ENCODE assay signal across 7 cellular contexts in the genomic region with DNA sequence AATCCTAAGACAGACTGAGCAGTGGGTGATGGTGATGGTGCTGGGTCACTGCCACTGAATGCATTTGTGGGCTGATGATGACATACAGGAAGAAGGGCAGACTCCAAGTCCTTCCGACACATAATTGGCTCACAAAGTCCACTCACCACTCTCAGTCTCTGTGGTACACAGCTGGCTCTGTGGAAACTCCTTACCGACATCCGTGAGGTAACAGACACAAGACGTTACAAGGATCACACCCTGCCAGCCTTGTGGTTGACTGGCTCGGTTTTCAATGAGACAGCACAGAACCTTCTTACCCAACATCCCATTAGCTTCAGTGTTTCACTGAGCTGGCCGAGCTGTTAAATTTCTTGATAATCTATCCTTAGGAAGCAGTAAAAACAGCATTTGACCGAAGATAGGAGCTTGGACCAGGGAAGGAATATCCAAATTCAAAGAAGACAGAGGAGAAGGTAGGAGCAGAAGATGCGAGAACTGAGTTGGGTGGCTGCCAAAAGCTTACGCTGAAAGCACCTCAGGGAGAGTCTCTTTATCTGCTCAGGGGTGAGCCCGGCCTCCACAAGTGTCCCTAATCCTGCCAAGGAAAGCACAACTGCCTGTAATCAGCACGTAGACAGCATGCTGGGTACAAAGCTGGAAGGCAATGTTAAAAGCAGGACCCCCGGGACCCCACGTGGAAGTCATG. TPM values are rescaled to one million over a fixed set of nuclear protein-coding genes. Genes with fewer than 3 reads are reported as not detected.
DNase-seq lines count a peak whose midpoint lies in the region; ATAC-seq, FAIRE-seq and TF ChIP-seq lines count a peak whose summit lies in the region.

No MANE protein-coding gene starts in this region.

- peaks cover 25% of the 10 kb centered on the region for H3K4me1 Mint-ChIP-seq in activated B cell treated with CpG ODN at 0.5 μM for 24 hours
- peaks cover 3 to 7% of the 10 kb centered on the region in 2 experiments for H3K4me1 Mint-ChIP-seq in H9

- intact Hi-C loops in activated B cell treated with CpG ODN at 0.5 μM for 24 hours (cut with micrococcal nuclease): no loop called here
- intact Hi-C loops in pancreas (cut with DNase I): no loop called here

- H2BK12ac ChIP-seq in H9 (ENCODE audit: insufficient read length, low read depth, low read length): no peak overlapping the region

- CTCF ChIA-PET in activated B cell treated with CpG ODN at 0.5 μM for 24 hours (lab: Charles Lee): interaction anchor here (0.9 to 1.3 kb wide), 4 partner anchors 8 to 158 kb away, joined by 3 read pairs; no protein-coding TSS in a partner anchor

- no peaks in the 10 kb centered on the region for H3K79me1 ChIP-seq in H9 (ENCODE audit: insufficient read depth, low read depth, low read length, poor library complexity, severe bottlenecking)

- H4K91ac ChIP-seq in H9 (ENCODE audit: insufficient read length, low read depth, low read length): no peak overlapping the region

- H3K4me3 ChIP-seq in pancreas: no peak overlapping the region

- peak; percentile 97 to 99 for DNase-seq in Kasumi-1 (lab: John Stamatoyannopoulos, UW)
- no peak for DNase-seq in activated B cell treated with CpG ODN at 0.5 μM for 24 hours
- peak; percentile 30 for DNase-seq in epidermal melanocyte (ENCODE audit: insufficient read length, low spot score)
- DNase-seq in pancreas: no peak
- no peak for DNase-seq in H9
- DNase-seq in NCI-H446 treated with DMSO at 0.1 percent for 48 hours (lab: John Stamatoyannopoulos, UW): no peak

- no peak overlapping the region for H3K4me2 ChIP-seq in H9 (ENCODE audit: insufficient read depth, insufficient read length, low read length)

- H3K14ac ChIP-seq in H9 (ENCODE audit: insufficient read depth, low read length): no peak overlapping the region

- H3K27ac ChIP-seq in pancreas (peak overlapping the region in 2 of 4 donors; percentile 12 to 50), H9 (ENCODE audit: insufficient read length, low read depth, low read length) (no peak overlapping the region)

- no peak overlapping the region for H2BK15ac ChIP-seq in H9 (ENCODE audit: low read depth, low read length)

- H3K27me3 Mint-ChIP-seq in activated B cell treated with CpG ODN at 0.5 μM for 24 hours (no peaks in the 10 kb centered on the region), H9 (ENCODE audit: low read depth) (no peaks in the 10 kb centered on the region)

- no peak overlapping the region for H3K18ac ChIP-seq in H9 (ENCODE audit: insufficient read length, low read depth, low read length)

- H2BK20ac ChIP-seq in H9 (ENCODE audit: low read depth, low read length, poor library complexity, severe bottlenecking): no peak overlapping the region

- no peak overlapping the region for H2AK5ac ChIP-seq in H9 (ENCODE audit: insufficient read length, low read length)

- H3K23ac ChIP-seq in H9 (ENCODE audit: insufficient read length, low read depth, low read length): no peak overlapping the region

- H3K4me3 Mint-ChIP-seq in activated B cell treated with CpG ODN at 0.5 μM for 24 hours (no peak overlapping the region), H9 (no peak overlapping the region; a peak in 1 of 5 replicates)

- no peak overlapping the region for H3K9ac ChIP-seq in H9 (ENCODE audit: extremely low read depth, insufficient read length, low read length)

- H3K56ac ChIP-seq in H9 (ENCODE audit: insufficient read length, low read depth, low read length): no peak overlapping the region

- H2BK120ac ChIP-seq in H9 (ENCODE audit: low read depth, low read length, poor library complexity, severe bottlenecking): no peak overlapping the region

- no peak for TF ChIP-seq CTCF in activated B cell treated with CpG ODN at 0.5 μM for 24 hours (IDR thresholded peaks at IDR 0.05)
- no peak for TF ChIP-seq CTCF in pancreas (IDR thresholded peaks at IDR 0.05)
- no peak for TF ChIP-seq CTCF in H9 (conservative IDR thresholded peaks at IDR 0.05)

- no peak overlapping the region for H2BK5ac ChIP-seq in H9 (ENCODE audit: insufficient read length, low read length)

- H3K27ac Mint-ChIP-seq in activated B cell treated with CpG ODN at 0.5 μM for 24 hours: peak overlapping the region; percentile 71
- H3K27ac Mint-ChIP-seq in H9: peak overlapping the region in 1 of 3 experiments; percentile 62; a peak in 1 of 7 replicates

- H4K5ac ChIP-seq in H9 (ENCODE audit: insufficient read length, low read depth, low read length): no peak overlapping the region

- 73 to 81% methylated on average over 13 of the region's 13 CpGs for WGBS in pancreas, 2 donors
- no CpG with 5 or more reads among the region's 13 CpGs for WGBS in H9 (ENCODE audit: extremely low coverage, insufficient read length, low lambda C conversion rate)

- H3K9me3 Mint-ChIP-seq in activated B cell treated with CpG ODN at 0.5 μM for 24 hours: no peaks in the 10 kb centered on the region
- no peaks in the 10 kb centered on the region for H3K9me3 Mint-ChIP-seq in H9

- H3K36me3 ChIP-seq in pancreas: peaks cover 11 to 64% (median 36%) of the 10 kb centered on the region in 3 donors

- H3K79me2 ChIP-seq in H9 (ENCODE audit: insufficient read depth, low read length): no peaks in the 10 kb centered on the region

- H3K36me3 Mint-ChIP-seq in activated B cell treated with CpG ODN at 0.5 μM for 24 hours (ENCODE audit: low read depth) (peaks cover 77% of the 10 kb centered on the region), H9 (ENCODE audit: insufficient read depth in 1 of 3, low read depth in 3 of 3) (peaks cover 18 to 57% (median 57%) of the 10 kb centered on the region in 3 experiments; a peak in 6 of 7 replicates)

- no peaks in the 10 kb centered on the region for H3K27me3 ChIP-seq in pancreas
- no peaks in the 10 kb centered on the region for H3K27me3 ChIP-seq in H9 (ENCODE audit: insufficient read depth, low read length)

- peak; percentile 43 for ATAC-seq in activated B cell treated with CpG ODN at 0.5 μM for 24 hours (ENCODE audit: low read depth)
- peak in 3 of 4 donors; percentile 34 to 76 (median 37) for ATAC-seq in pancreas
- ATAC-seq in HG03097 (IDR thresholded peaks at IDR 0.05; ENCODE audit: low FRiP score, unreplicated experiment): no peak

- POLR2A ChIA-PET in activated B cell treated with CpG ODN at 0.5 μM for 24 hours (lab: Charles Lee): interaction anchor here (6.8 kb wide), 1 partner anchor 11 kb away, joined by 33 read pairs; a partner anchor contains a TSS

- H3K9me3 ChIP-seq in pancreas: no peaks in the 10 kb centered on the region
- no peaks in the 10 kb centered on the region for H3K9me3 ChIP-seq in H9 (ENCODE audit: control insufficient read depth, low read depth, low read length)

- no peak overlapping the region for H3T11ph ChIP-seq in H9 (ENCODE audit: low read length)

- H2AFZ ChIP-seq in H9 (ENCODE audit: low read length): no peak overlapping the region

- peaks cover 4 to 10% (median 6%) of the 10 kb centered on the region in 3 donors for H3K4me1 ChIP-seq in pancreas
- no peaks in the 10 kb centered on the region for H3K4me1 ChIP-seq in H9 (ENCODE audit: insufficient read depth, low read length)

- H4K8ac ChIP-seq in H9 (replicated peaks; ENCODE audit: insufficient read length, low read depth, low read length): no peak overlapping the region

- no peaks in the 10 kb centered on the region for H3K23me2 ChIP-seq in H9 (ENCODE audit: insufficient read length, low read depth, low read length, poor library complexity, severe bottlenecking)

- FAIRE-seq in pancreas (lab: Jason Lieb, UNC): no peak

- H3K4ac ChIP-seq in H9 (ENCODE audit: low read depth, low read length): no peak overlapping the region

- H4K20me1 ChIP-seq in H9 (ENCODE audit: control insufficient read depth, insufficient read depth, insufficient read length): no peaks in the 10 kb centered on the region

RNA-seq across cellular contexts. Expression of a gene that starts 5.5 kb away (rescaled TPM):
- total RNA-seq in activated B cell treated with CpG ODN at 0.5 μM for 24 hours (13.5 and 13.8 TPM in 2 replicates), pancreas (100 to 1,000 TPM in 1 of 6 donors, 10 to 100 TPM in 5; 32.0 to 102 (median 43.7) TPM), H9 (2021) (28.2 TPM in 2 replicates)
- 100 to 1,000 TPM in 1 of 2 donors, 10 to 100 TPM in 1; 38.9 to 137 TPM for polyA plus RNA-seq in pancreas

RNA-seq across cellular contexts. Expression of a gene that starts 10.1 kb away (rescaled TPM):
- total RNA-seq in activated B cell treated with CpG ODN at 0.5 μM for 24 hours: 32.7 and 33.1 TPM in 2 replicates
- 10 to 100 TPM; 12.4 to 18.2 (median 15.1) TPM for total RNA-seq in pancreas
- polyA plus RNA-seq in pancreas: 10 to 100 TPM; 30.3 to 54.0 TPM
- total RNA-seq in H9 (2021): 26.3 and 28.9 TPM in 2 replicates

RNA-seq across cellular contexts. Expression of a gene that starts 10.3 kb away (rescaled TPM):
- total RNA-seq in activated B cell treated with CpG ODN at 0.5 μM for 24 hours (52.3 and 56.0 TPM in 2 replicates), pancreas (10 to 100 TPM; 14.4 to 23.4 (median 19.9) TPM), H9 (2021) (25.6 and 29.9 TPM in 2 replicates)
- polyA plus RNA-seq in pancreas: 10 to 100 TPM; 23.2 to 34.1 TPM

RNA-seq across cellular contexts. Expression of a gene that starts 20.8 kb away (rescaled TPM):
- total RNA-seq in activated B cell treated with CpG ODN at 0.5 μM for 24 hours: 335 and 367 TPM in 2 replicates
- total RNA-seq in pancreas: 10 to 100 TPM; 41.6 to 87.0 (median 62.1) TPM
- 100 to 1,000 TPM in 1 of 2 donors, 10 to 100 TPM in 1; 74.5 to 144 TPM for polyA plus RNA-seq in pancreas
- total RNA-seq in H9 (2021): 578 and 591 TPM in 2 replicates

RNA-seq across cellular contexts. Expression of a gene that starts 21.6 kb away (rescaled TPM):
- total RNA-seq in activated B cell treated with CpG ODN at 0.5 μM for 24 hours (17.9 and 20.8 TPM in 2 replicates), pancreas (10 to 100 TPM in 3 of 6 donors, 1 to 10 TPM in 3; 8.3 to 14.6 (median 10.1) TPM), H9 (2021) (19.9 and 21.8 TPM in 2 replicates)
- 10 to 100 TPM in 1 of 2 donors, 1 to 10 TPM in 1; 5.9 to 13.4 TPM for polyA plus RNA-seq in pancreas

Comparison
In these comparisons a context has a peak if more than half of its experiments do, and no peak if none do; other contexts are left out.
1. DNase-seq: peak in Kasumi-1 (2 of 2) and epidermal melanocyte (single experiment); none in activated B cell treated with CpG ODN at 0.5 μM for 24 hours (single experiment), pancreas (0 of 6), H9 (single experiment) and NCI-H446 treated with DMSO at 0.1 percent for 48 hours (single experiment).